ENCODE assay signal across 8 cellular contexts in genomic region chr16:89490386-89491237, GRCh38. TPM values are rescaled to one million over a fixed set of nuclear protein-coding genes. Genes with fewer than 3 reads are reported as not detected.
DNase-seq lines count a peak whose midpoint lies in the region; ATAC-seq, FAIRE-seq and TF ChIP-seq lines count a peak whose summit lies in the region.

Gene ANKRD11 (minus strand): TSS chr16:89490561. CDS start chr16:89317019, 173,542 bp downstream.

- peak; percentile 82 to 90 for DNase-seq in NCI-H187 (lab: John Stamatoyannopoulos, UW)
- peak; percentile 94 to 100 (median 99) for DNase-seq in T-helper 2 cell
- DNase-seq in left ventricle myocardium superior, result peak; percentile 98
- peak; percentile 99 to 100 for DNase-seq in psoas muscle
- peak; percentile 100 for DNase-seq in urothelium cell line (ENCODE audit: low spot score)

- H3K27me3 ChIP-seq in psoas muscle (ENCODE audit: insufficient read depth in 3 of 3, low read length in 2 of 3), result no peaks in the 10 kb centered on the region

- peaks cover 0 to 7% of the 10 kb centered on the region in 2 donors for H3K36me3 ChIP-seq in psoas muscle (ENCODE audit: insufficient read depth in 1 of 2, low read depth in 1 of 2)

- H3K27ac ChIP-seq in angular gyrus (ENCODE audit: low read depth, low read length), result peak within 1 kb of the TSS; percentile 72
- peak within 1 kb of the TSS; percentile 93 for H3K27ac ChIP-seq in psoas muscle

- no peak for TF ChIP-seq CTCF in psoas muscle (IDR thresholded peaks at IDR 0.05)

- peak within 1 kb of the TSS; percentile 77 for H3K4me3 ChIP-seq in psoas muscle

- no peaks in the 10 kb centered on the region for H3K9me3 ChIP-seq in psoas muscle

- peaks cover 49% of the 10 kb centered on the region for H3K4me1 ChIP-seq in psoas muscle

- intact Hi-C loops in left ventricle myocardium superior (cut with micrococcal nuclease), result no loop called here
- intact Hi-C loops in psoas muscle (cut with DNase I), result loop anchor here in 1 of 2 donors (5.0 kb wide), 1 partner anchor 243 kb away; no protein-coding TSS in a partner anchor

- peak; percentile 90 for FAIRE-seq in urothelium cell line (lab: Jason Lieb, UNC)

- WGBS in psoas muscle, 3 donors, result 0 to 1% (median 0%) methylated on average over 71 to 105 of the region's 105 CpGs

- ATAC-seq in GM18498 (IDR thresholded peaks at IDR 0.05; ENCODE audit: unreplicated experiment), result peak; percentile 85
- ATAC-seq in HG02938 (IDR thresholded peaks at IDR 0.05; ENCODE audit: unreplicated experiment), result peak; percentile 79
- ATAC-seq in left ventricle myocardium superior, result peak; percentile 98
- peak; percentile 91 to 96 (median 95) for ATAC-seq in psoas muscle

RNA-seq across cellular contexts. Expression of gene ANKRD11, which starts in this region (rescaled TPM):
- total RNA-seq in left ventricle myocardium superior (75.2 TPM), psoas muscle (10 to 100 TPM; 52.3 to 72.8 (median 63.8) TPM)
- 10 to 100 TPM; 22.3 to 57.9 (median 43.3) TPM for polyA plus RNA-seq in psoas muscle

Comparison
In these comparisons a context has a peak if more than half of its experiments do, and no peak if none do; other contexts are left out.
1. Peak in every context shown above with its lines: DNase-seq, ATAC-seq, H3K4me3 ChIP-seq and H3K27ac ChIP-seq.